10 cellular contexts compared by ENCODE assay signal in the genomic region with DNA sequence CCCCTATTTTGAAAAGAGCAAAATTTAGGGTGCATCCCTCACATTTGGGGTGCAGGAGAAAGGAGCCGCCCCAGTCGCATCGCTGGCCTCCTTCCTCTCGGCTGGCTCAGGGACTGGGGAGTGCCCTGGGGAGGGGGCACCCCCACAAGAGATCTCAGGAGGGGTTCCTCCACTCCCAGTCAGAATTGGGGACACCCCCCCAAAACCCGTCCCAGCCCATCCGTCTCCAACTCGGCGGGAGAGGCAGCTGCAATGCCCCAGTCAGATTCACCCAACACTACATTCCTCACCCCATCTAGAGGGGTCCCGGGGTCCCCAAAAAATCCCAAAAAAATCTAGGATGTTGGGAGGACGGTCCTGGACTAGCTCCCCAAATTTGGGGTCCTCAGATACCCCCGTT. TPM values are rescaled to one million over a fixed set of nuclear protein-coding genes. Genes with fewer than 3 reads are reported as not detected.
DNase-seq lines count a peak whose midpoint lies in the region; ATAC-seq and TF ChIP-seq lines count a peak whose summit lies in the region.
"Had no signal": no experiment of that assay in that cellular context is flagged by ENCODE, and none has a peak within 500 bp of the region (broad histone marks: within the 10 kb centered on the region; RNA-seq: fewer than 3 reads in every experiment).

No MANE protein-coding gene starts in this region.

- intact Hi-C loops in transverse colon (cut with DNase I; ENCODE audit: low total_unique reads), result no loop called here

- in situ Hi-C loops in transverse colon (cut with MboI; ENCODE audit: low pct_ligation_motif_present in 1 of 4, low pct_unique_long_range_greater_than_20kb in 1 of 4, low sequenced_read_pairs in 3 of 4), result loop anchor here in 2 of 4 donors (25.0 kb wide), 2 partner anchors 357 to 382 kb away; partner anchors contain the start of genes C17orf100 (in 1 of the 2), KIAA0753 (in 1 of the 2), MED31 (in 1 of the 2) and TXNDC17 (in 1 of the 2)

- H3K9ac ChIP-seq in SK-N-SH, result peak overlapping the region; percentile 65
- H3K9ac ChIP-seq in muscle layer of colon (ENCODE audit: low read length), result peak overlapping the region; percentile 98

- CTCF ChIA-PET in SK-N-SH (lab: Yijun Ruan, JAX), result interaction anchor here (0.7 to 8.6 kb wide), 7 partner anchors 15 to 277 kb away, joined by 3 to 64 read pairs (median 4); no protein-coding TSS in a partner anchor

- no peaks in the 10 kb centered on the region for H4K20me1 ChIP-seq in SK-N-SH (ENCODE audit: insufficient read depth)

- H2AFZ ChIP-seq in SK-N-SH (ENCODE audit: low read depth), result peak overlapping the region; percentile 100

- H3K4me3 ChIP-seq in SK-N-SH (ENCODE audit: low read depth in 2 of 2, low read length in 1 of 2) (peak overlapping the region; percentile 50 to 52; a peak in 3 of 4 replicates), muscle layer of colon (ENCODE audit: low read depth in 1 of 2, low read length in 2 of 2) (peak overlapping the region; percentile 90 to 95), transverse colon (peak overlapping the region; percentile 37 to 49 (median 41))

- no peak for TF ChIP-seq POLR2A in transverse colon (IDR thresholded peaks at IDR 0.05)

- TF ChIP-seq EP300 in SK-N-SH (IDR thresholded peaks at IDR 0.05; ENCODE audit: borderline replicate concordance in 1 of 2, low read depth in 1 of 2, low read length in 1 of 2), result no peak
- no peak for TF ChIP-seq EP300 in transverse colon (IDR thresholded peaks at IDR 0.05; ENCODE audit: low read depth)

- peaks cover 9 to 37% of the 10 kb centered on the region in 2 experiments; a peak in 2 of 4 replicates for H3K4me1 ChIP-seq in SK-N-SH (ENCODE audit: control insufficient read depth in 1 of 2, insufficient read depth in 2 of 2, low read depth in 1 of 2, low read length in 1 of 2)
- H3K4me1 ChIP-seq in muscle layer of colon (ENCODE audit: insufficient read depth, low read length), result peaks cover 35% of the 10 kb centered on the region
- H3K4me1 ChIP-seq in transverse colon, result peaks cover 14 to 61% (median 41%) of the 10 kb centered on the region in 4 donors

- no peak for TF ChIP-seq CTCF in SK-N-SH (IDR thresholded peaks at IDR 0.05)
- no peak for TF ChIP-seq CTCF in transverse colon (IDR thresholded peaks at IDR 0.05)

- POLR2A ChIA-PET in SK-N-SH (lab: Yijun Ruan, JAX), result no interaction called here

- peak overlapping the region; percentile 78 for H3K4me2 ChIP-seq in SK-N-SH

- DNase-seq in SK-N-SH, result no peak
- DNase-seq in ecto neural progenitor cell (ENCODE audit: low spot score), result peak; percentile 49
- DNase-seq in transverse colon, result no peak
- DNase-seq in HuH-7.5 (ENCODE audit: low spot score), result no peak
- DNase-seq in putamen (ENCODE audit: low spot score), result no peak
- DNase-seq in NCI-H128 (lab: John Stamatoyannopoulos, UW; ENCODE audit: unreplicated experiment), result no peak
- DNase-seq: effector CD8-positive, alpha-beta T cell; naive thymus-derived CD8-positive, alpha-beta T cell had no signal

- H3K27me3 ChIP-seq in SK-N-SH (ENCODE audit: insufficient read depth) (no peaks in the 10 kb centered on the region), muscle layer of colon (ENCODE audit: control insufficient read depth in 1 of 2, insufficient read depth in 2 of 2, low read length in 2 of 2) (peaks cover 10 to 30% of the 10 kb centered on the region in 2 donors), transverse colon (peaks cover 12% of the 10 kb centered on the region)

- H3F3A ChIP-seq in SK-N-SH (replicated peaks; ENCODE audit: insufficient read depth), result peaks cover 20% of the 10 kb centered on the region

- H3K36me3 ChIP-seq in SK-N-SH (replicated peaks in 1 of 2; ENCODE audit: control insufficient read depth in 1 of 2, insufficient read depth in 2 of 2, low read length in 1 of 2), result peaks cover 0 to 7% of the 10 kb centered on the region in 2 experiments
- H3K36me3 ChIP-seq in muscle layer of colon (ENCODE audit: insufficient read depth, low read length), result peaks cover 10% of the 10 kb centered on the region
- H3K36me3 ChIP-seq in transverse colon, result no peaks in the 10 kb centered on the region

- TF ChIP-seq RAD21 in SK-N-SH (IDR thresholded peaks at IDR 0.05; ENCODE audit: low read length), result no peak

- H3K79me2 ChIP-seq in SK-N-SH (ENCODE audit: insufficient read depth), result no peaks in the 10 kb centered on the region

- H3K9me3 ChIP-seq in SK-N-SH (no peaks in the 10 kb centered on the region), muscle layer of colon (ENCODE audit: low read length) (no peaks in the 10 kb centered on the region), transverse colon (no peaks in the 10 kb centered on the region)

- H3K9me2 ChIP-seq in SK-N-SH, result no peaks in the 10 kb centered on the region

- H3K27ac ChIP-seq in SK-N-SH (ENCODE audit: low read depth in 2 of 2, low read length in 1 of 2), result peak overlapping the region in 1 of 2 experiments; percentile 90; a peak in 1 of 4 replicates
- H3K27ac ChIP-seq in muscle layer of colon (ENCODE audit: low read depth, low read length), result peak overlapping the region; percentile 90
- peak overlapping the region; percentile 74 to 98 (median 89) for H3K27ac ChIP-seq in transverse colon

- no peak for ATAC-seq in SK-N-SH treated with all-trans-retinoic acid at 6 μM for 48 hours
- ATAC-seq: naive thymus-derived CD8-positive, alpha-beta T cell had no signal

- WGBS in SK-N-SH (ENCODE audit: low lambda C conversion rate), result 30% methylated on average over 11 of the region's 11 CpGs
- 34% methylated on average over 11 of the region's 11 CpGs; no CpG with 5 or more reads in 1 of the 2 donors for WGBS in transverse colon (ENCODE audit: low coverage in 1 of 2), 2 donors

TF ChIP-seq in SK-N-SH, 30 proteins besides CTCF, POLR2A, EP300 and RAD21:
- TF ChIP-seq FOXJ3 (CRISPR knock-in tag; IDR thresholded peaks at IDR 0.05), result no peak

TF ChIP-seq in SK-N-SH treated with all-trans-retinoic acid at 6 μM for 48 hours, 23 proteins besides CTCF, POLR2A, EP300 and RAD21:
- TF ChIP-seq, protein P1, sequence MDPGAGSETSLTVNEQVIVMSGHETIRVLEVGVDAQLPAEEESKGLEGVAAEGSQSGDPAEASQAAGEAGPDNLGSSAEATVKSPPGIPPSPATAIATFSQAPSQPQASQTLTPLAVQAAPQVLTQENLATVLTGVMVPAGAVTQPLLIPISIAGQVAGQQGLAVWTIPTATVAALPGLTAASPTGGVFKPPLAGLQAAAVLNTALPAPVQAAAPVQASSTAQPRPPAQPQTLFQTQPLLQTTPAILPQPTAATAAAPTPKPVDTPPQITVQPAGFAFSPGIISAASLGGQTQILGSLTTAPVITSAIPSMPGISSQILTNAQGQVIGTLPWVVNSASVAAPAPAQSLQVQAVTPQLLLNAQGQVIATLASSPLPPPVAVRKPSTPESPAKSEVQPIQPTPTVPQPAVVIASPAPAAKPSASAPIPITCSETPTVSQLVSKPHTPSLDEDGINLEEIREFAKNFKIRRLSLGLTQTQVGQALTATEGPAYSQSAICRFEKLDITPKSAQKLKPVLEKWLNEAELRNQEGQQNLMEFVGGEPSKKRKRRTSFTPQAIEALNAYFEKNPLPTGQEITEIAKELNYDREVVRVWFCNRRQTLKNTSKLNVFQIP (CRISPR knock-in tag; IDR thresholded peaks at IDR 0.05; ENCODE audit: borderline replicate concordance, low read depth), result no peak

RNA-seq across cellular contexts. Expression of gene BCL6B, which starts 3.4 kb away (rescaled TPM):
- polyA plus RNA-seq in SK-N-SH (2012; rRNA removed), result 0.02 TPM in 1 of 2 replicates, not detected in the other
- 0.01 TPM in 2 replicates for polyA plus RNA-seq in SK-N-SH (2012; cell fraction: cytosol; rRNA removed)
- 0.02 and 0.05 TPM in 2 replicates for polyA plus RNA-seq in SK-N-SH (2012; cell fraction: nucleus; rRNA removed)
- 1 to 10 TPM in 1 of 4 donors, under 1 TPM in 2, not detected in 1; 0.32 to 1.8 (median 0.82) TPM for total RNA-seq in transverse colon
- total RNA-seq: naive thymus-derived CD8-positive, alpha-beta T cell had no signal
- polyA plus RNA-seq: naive thymus-derived CD8-positive, alpha-beta T cell had no signal

RNA-seq across cellular contexts. Expression of gene RNASEK, which starts 7.0 kb away (rescaled TPM):
- 220 and 317 TPM in 2 replicates for polyA plus RNA-seq in SK-N-SH (2012; rRNA removed)
- 232 and 313 TPM in 2 replicates for polyA plus RNA-seq in SK-N-SH (2012; cell fraction: cytosol; rRNA removed)
- polyA plus RNA-seq in SK-N-SH (2012; cell fraction: nucleus; rRNA removed), result 127 and 132 TPM in 2 replicates
- 100 to 1,000 TPM in 2 of 4 donors, 10 to 100 TPM in 2; 38.8 to 177 (median 118) TPM for total RNA-seq in transverse colon

RNA-seq across cellular contexts. Expression of gene SLC16A13, which starts 16.4 kb away (rescaled TPM):
- 2.5 and 3.9 TPM in 2 replicates for polyA plus RNA-seq in SK-N-SH (2012; rRNA removed)
- polyA plus RNA-seq in SK-N-SH (2012; cell fraction: cytosol; rRNA removed), result 1.2 and 2.1 TPM in 2 replicates
- 7.2 and 7.9 TPM in 2 replicates for polyA plus RNA-seq in SK-N-SH (2012; cell fraction: nucleus; rRNA removed)
- 1 to 10 TPM in 3 of 4 donors, not detected in 1; 2.4 to 8.6 (median 3.5) TPM for total RNA-seq in transverse colon

RNA-seq across cellular contexts. Expression of gene ALOX12, which starts 23.6 kb away (rescaled TPM):
- polyA plus RNA-seq in SK-N-SH (2012; rRNA removed), result not detected in 2 replicates
- not detected in 2 replicates for polyA plus RNA-seq in SK-N-SH (2012; cell fraction: cytosol; rRNA removed)
- not detected in 2 replicates for polyA plus RNA-seq in SK-N-SH (2012; cell fraction: nucleus; rRNA removed)
- not detected for total RNA-seq in transverse colon
- total RNA-seq: naive thymus-derived CD8-positive, alpha-beta T cell had no signal

RNA-seq across cellular contexts. Expression of gene SLC16A11, which starts 24.5 kb away (rescaled TPM):
- polyA plus RNA-seq in SK-N-SH (2012; rRNA removed), result 0.12 and 0.18 TPM in 2 replicates
- polyA plus RNA-seq in SK-N-SH (2012; cell fraction: cytosol; rRNA removed), result 0.03 and 0.04 TPM in 2 replicates
- 0.25 and 1.0 TPM in 2 replicates for polyA plus RNA-seq in SK-N-SH (2012; cell fraction: nucleus; rRNA removed)
- 1 to 10 TPM in 2 of 4 donors, not detected in 2; 1.2 to 2.2 TPM for total RNA-seq in transverse colon

Comparison
In these comparisons a context has a peak if more than half of its experiments do, and no peak if none do; other contexts are left out.
1. H3K4me3 ChIP-seq: peak in every context shown above with its lines; median percentile 92 in muscle layer of colon; 51 in SK-N-SH; 41 in transverse colon.